In the genomic region with DNA sequence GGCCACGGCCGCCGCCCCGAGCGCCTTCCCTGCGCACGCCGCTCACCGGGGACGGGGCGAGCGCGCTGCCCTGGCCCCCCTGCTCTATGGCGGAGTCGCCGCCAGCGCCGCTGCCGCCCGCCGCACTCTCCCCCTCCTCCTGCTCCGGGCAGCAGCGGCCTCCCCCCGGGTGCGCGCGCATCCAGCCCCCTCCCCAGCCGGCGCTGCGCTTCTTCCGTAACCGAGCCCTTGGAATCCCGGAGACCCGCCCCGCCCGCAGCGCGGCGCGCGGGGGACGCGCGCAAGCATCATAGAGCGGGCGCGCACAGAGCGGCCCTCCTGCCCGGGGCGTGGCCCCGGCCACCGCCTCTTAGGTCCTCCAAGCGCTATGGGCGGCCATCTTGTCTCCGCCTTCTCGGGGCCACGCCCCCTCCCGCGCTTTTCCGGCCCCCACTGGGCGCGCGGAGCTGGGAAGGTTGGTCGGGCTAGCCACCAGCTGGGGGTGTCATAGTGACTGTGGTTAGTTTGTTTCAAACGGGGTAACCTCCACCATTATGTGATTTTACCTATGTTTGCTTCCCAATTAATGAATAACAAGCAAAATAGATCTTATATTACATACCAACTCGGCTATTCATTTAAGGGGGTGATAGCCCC, we compare ENCODE assay signal across 8 cellular contexts. TPM values are rescaled to one million over a fixed set of nuclear protein-coding genes. Genes with fewer than 3 reads are reported as not detected.
A peak's percentile ranks its signal among the peaks of the same experiment; 100 is the strongest.
DNase-seq lines count a peak whose midpoint lies in the region; ATAC-seq and TF ChIP-seq lines count a peak whose summit lies in the region.

A gene with protein sequence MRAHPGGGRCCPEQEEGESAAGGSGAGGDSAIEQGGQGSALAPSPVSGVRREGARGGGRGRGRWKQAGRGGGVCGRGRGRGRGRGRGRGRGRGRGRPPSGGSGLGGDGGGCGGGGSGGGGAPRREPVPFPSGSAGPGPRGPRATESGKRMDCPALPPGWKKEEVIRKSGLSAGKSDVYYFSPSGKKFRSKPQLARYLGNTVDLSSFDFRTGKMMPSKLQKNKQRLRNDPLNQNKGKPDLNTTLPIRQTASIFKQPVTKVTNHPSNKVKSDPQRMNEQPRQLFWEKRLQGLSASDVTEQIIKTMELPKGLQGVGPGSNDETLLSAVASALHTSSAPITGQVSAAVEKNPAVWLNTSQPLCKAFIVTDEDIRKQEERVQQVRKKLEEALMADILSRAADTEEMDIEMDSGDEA (minus strand): TSS at position 291 of the 636 bp plus-strand sequence. CDS start 110 bp downstream, at position 181.

- H3K36me3 Mint-ChIP-seq in activated naive CD8-positive, alpha-beta T cell treated with anti-CD3 and anti-CD28 coated beads for 36 hours: peaks cover 12% of the 10 kb centered on the region
- H3K36me3 Mint-ChIP-seq in glutamatergic neuron (ENCODE audit: unreplicated experiment): no peaks in the 10 kb centered on the region
- no peaks in the 10 kb centered on the region for H3K36me3 Mint-ChIP-seq in osteocyte (ENCODE audit: unreplicated experiment)

- H3K4me3 ChIP-seq in thymus (ENCODE audit: low read length): peak within 1 kb of the TSS; percentile 97

- H3K4me3 Mint-ChIP-seq in activated naive CD8-positive, alpha-beta T cell treated with anti-CD3 and anti-CD28 coated beads for 36 hours: peak within 1 kb of the TSS; percentile 96
- H3K4me3 Mint-ChIP-seq in glutamatergic neuron (ENCODE audit: unreplicated experiment) (peak within 1 kb of the TSS; percentile 95), osteocyte (ENCODE audit: unreplicated experiment) (peak within 1 kb of the TSS; percentile 90)

- no peaks in the 10 kb centered on the region for H3K27me3 Mint-ChIP-seq in activated naive CD8-positive, alpha-beta T cell treated with anti-CD3 and anti-CD28 coated beads for 36 hours
- H3K27me3 Mint-ChIP-seq in glutamatergic neuron (ENCODE audit: unreplicated experiment) (peaks cover 7% of the 10 kb centered on the region), osteocyte (ENCODE audit: unreplicated experiment) (no peaks in the 10 kb centered on the region)

- H3K9me3 Mint-ChIP-seq in activated naive CD8-positive, alpha-beta T cell treated with anti-CD3 and anti-CD28 coated beads for 36 hours: no peaks in the 10 kb centered on the region
- H3K9me3 Mint-ChIP-seq in glutamatergic neuron (ENCODE audit: unreplicated experiment) (peaks cover 5% of the 10 kb centered on the region), osteocyte (ENCODE audit: unreplicated experiment) (no peaks in the 10 kb centered on the region)

- H3K4me1 Mint-ChIP-seq in activated naive CD8-positive, alpha-beta T cell treated with anti-CD3 and anti-CD28 coated beads for 36 hours: peaks cover 34% of the 10 kb centered on the region
- H3K4me1 Mint-ChIP-seq in glutamatergic neuron (ENCODE audit: low read depth, unreplicated experiment) (peaks cover 21% of the 10 kb centered on the region), osteocyte (ENCODE audit: unreplicated experiment) (peaks cover 36% of the 10 kb centered on the region)

- WGBS in thymus: under 1% methylated on average over 66 of the region's 66 CpGs

- DNase-seq in NCI-H1105 (lab: John Stamatoyannopoulos, UW) (peak; percentile 98), SKM-1 treated with dmso at 0.1 percent for 144 hours (lab: John Stamatoyannopoulos, UW; ENCODE audit: unreplicated experiment) (peak; percentile 82), glutamatergic neuron (peak; percentile 93), osteocyte (ENCODE audit: extremely low spot score, unreplicated experiment) (peak; percentile 97)
- peak; percentile 96 for DNase-seq in activated naive CD8-positive, alpha-beta T cell treated with anti-CD3 and anti-CD28 coated beads for 36 hours

- ATAC-seq in HG02623 (IDR thresholded peaks at IDR 0.05; ENCODE audit: unreplicated experiment): peak; percentile 86

- peaks cover 8% of the 10 kb centered on the region for H3K4me1 ChIP-seq in thymus (ENCODE audit: control insufficient read depth, insufficient read depth, low read length)

- no peaks in the 10 kb centered on the region for H3K36me3 ChIP-seq in thymus (ENCODE audit: control insufficient read depth, insufficient read depth)

- no peaks in the 10 kb centered on the region for H3K9me3 ChIP-seq in thymus (ENCODE audit: control insufficient read depth)

- peak within 1 kb of the TSS; percentile 94 for H3K27ac Mint-ChIP-seq in activated naive CD8-positive, alpha-beta T cell treated with anti-CD3 and anti-CD28 coated beads for 36 hours
- H3K27ac Mint-ChIP-seq in glutamatergic neuron (ENCODE audit: unreplicated experiment) (peak within 1 kb of the TSS; percentile 64), osteocyte (ENCODE audit: unreplicated experiment) (peak within 1 kb of the TSS; percentile 94)

- no peaks in the 10 kb centered on the region for H3K27me3 ChIP-seq in thymus (ENCODE audit: control insufficient read depth, insufficient read depth)

- peak; percentile 82 for TF ChIP-seq POLR2A in GM10847 (IDR thresholded peaks at IDR 0.05; ENCODE audit: extremely low read depth, insufficient read length)

- H3K27ac ChIP-seq in thymus (ENCODE audit: low read depth): peak within 1 kb of the TSS; percentile 84

- TF ChIP-seq CTCF in glutamatergic neuron (IDR thresholded peaks at IDR 0.05; ENCODE audit: partially characterized antibody, unreplicated experiment): no peak
- peak; percentile 43 for TF ChIP-seq CTCF in osteocyte (IDR thresholded peaks at IDR 0.05)

RNA-seq across cellular contexts. Expression of the gene that starts here (rescaled TPM):
- 100 to 1,000 TPM; 116 to 133 TPM for total RNA-seq in activated naive CD8-positive, alpha-beta T cell treated with anti-CD3 and anti-CD28 coated beads for 36 hours
- total RNA-seq in glutamatergic neuron (ENCODE audit: unreplicated experiment): 30.6 TPM
- total RNA-seq in osteocyte: 58.3 and 62.5 TPM in 2 replicates
- 61.4 TPM for polyA plus RNA-seq in thymus

Comparison
In these comparisons a context has a peak if more than half of its experiments do, and no peak if none do; other contexts are left out.
1. Peak in every context shown above with its lines: DNase-seq, ATAC-seq, H3K4me3 ChIP-seq and H3K27ac ChIP-seq.